Comparison of ENCODE assay signal across 16 cellular contexts in genomic region chr13:60679928-60680693, GRCh38.
"Had no signal": no experiment of that assay in that cellular context is flagged by ENCODE, and none has a peak within 500 bp of the region (broad histone marks: within the 10 kb centered on the region; RNA-seq: fewer than 3 reads in every experiment).

No MANE protein-coding gene starts in this region.

- H3K36me3 Mint-ChIP-seq: activated naive CD8-positive, alpha-beta T cell treated with anti-CD3 and anti-CD28 coated beads, Interleukin-2, amount 10 ng/mL, durations not matched to agents 7 days and 5 days; naive thymus-derived CD8-positive, alpha-beta T cell; T-cell had no signal

- H3K27me3 ChIP-seq: brain microvascular endothelial cell, neutrophil, stomach had no signal

- H3K4me3 ChIP-seq: dorsolateral prefrontal cortex, stomach, thoracic aorta had no signal

- ATAC-seq: activated CD8-positive, alpha-beta T cell treated with anti-CD3 and anti-CD28 coated beads, Interleukin-2, amount 10 ng/mL, durations not matched to agents 7 days and 5 days; left lobe of liver; naive thymus-derived CD8-positive, alpha-beta T cell; T-cell had no signal

- H3K27ac Mint-ChIP-seq: activated B cell treated with CpG ODN at 0.5 μM for 24 hours; activated CD8-positive, alpha-beta T cell treated with anti-CD3 and anti-CD28 coated beads, Interleukin-2, amount 10 ng/mL, durations not matched to agents 7 days and 5 days; activated naive CD8-positive, alpha-beta T cell treated with anti-CD3 and anti-CD28 coated beads, Interleukin-2, amount 10 ng/mL, durations not matched to agents 7 days and 5 days; naive thymus-derived CD8-positive, alpha-beta T cell; T-cell had no signal

- H3K4me1 ChIP-seq: stomach had no signal

- H3K36me3 ChIP-seq: brain microvascular endothelial cell, neutrophil, stomach, thoracic aorta had no signal

- H3K4me1 Mint-ChIP-seq: activated B cell treated with CpG ODN at 0.5 μM for 24 hours; activated naive CD8-positive, alpha-beta T cell treated with anti-CD3 and anti-CD28 coated beads, Interleukin-2, amount 10 ng/mL, durations not matched to agents 7 days and 5 days; naive thymus-derived CD8-positive, alpha-beta T cell; T-cell had no signal

- H3K27ac ChIP-seq: brain microvascular endothelial cell, dorsolateral prefrontal cortex, neutrophil, stomach, thoracic aorta had no signal

- DNase-seq: activated B cell treated with CpG ODN at 0.5 μM for 24 hours; activated CD4-positive, alpha-beta T cell treated with anti-CD3 and anti-CD28 coated beads for 48 hours; activated CD8-positive, alpha-beta memory T cell treated with anti-CD3 and anti-CD28 coated beads, Interleukin-2, amount 50 U/mL, for 4 hours; activated CD8-positive, alpha-beta T cell treated with anti-CD3 and anti-CD28 coated beads, Interleukin-2, amount 10 ng/mL, durations not matched to agents 7 days and 5 days; activated naive CD8-positive, alpha-beta T cell treated with anti-CD3 and anti-CD28 coated beads, Interleukin-2, amount 10 ng/mL, durations not matched to agents 7 days and 5 days; brain microvascular endothelial cell; dorsolateral prefrontal cortex; islet precursor cell; naive thymus-derived CD8-positive, alpha-beta T cell; stimulated activated CD4-positive, alpha-beta T cell treated with anti-CD3 and anti-CD28 coated beads, Interleukin-12 subunit alpha, Interleukin-12 subunit beta, amount 100 ng/mL, for 4 hours; stimulated activated CD4-positive, alpha-beta T cell treated with anti-CD3 and anti-CD28 coated beads, Interleukin-2, amount 100 ng/mL, for 24 hours; stomach; T-cell had no signal

- H3K4me3 Mint-ChIP-seq: activated B cell treated with CpG ODN at 0.5 μM for 24 hours; activated CD8-positive, alpha-beta T cell treated with anti-CD3 and anti-CD28 coated beads, Interleukin-2, amount 10 ng/mL, durations not matched to agents 7 days and 5 days; activated naive CD8-positive, alpha-beta T cell treated with anti-CD3 and anti-CD28 coated beads, Interleukin-2, amount 10 ng/mL, durations not matched to agents 7 days and 5 days; naive thymus-derived CD8-positive, alpha-beta T cell; T-cell had no signal

- H3K9me3 ChIP-seq: neutrophil, stomach, thoracic aorta had no signal

- H3K9me3 Mint-ChIP-seq: activated B cell treated with CpG ODN at 0.5 μM for 24 hours; activated naive CD8-positive, alpha-beta T cell treated with anti-CD3 and anti-CD28 coated beads, Interleukin-2, amount 10 ng/mL, durations not matched to agents 7 days and 5 days; T-cell had no signal

- H3K27me3 Mint-ChIP-seq: activated B cell treated with CpG ODN at 0.5 μM for 24 hours; activated naive CD8-positive, alpha-beta T cell treated with anti-CD3 and anti-CD28 coated beads, Interleukin-2, amount 10 ng/mL, durations not matched to agents 7 days and 5 days; T-cell had no signal
